ENCODE assay signal across 20 cellular contexts in the genomic region with DNA sequence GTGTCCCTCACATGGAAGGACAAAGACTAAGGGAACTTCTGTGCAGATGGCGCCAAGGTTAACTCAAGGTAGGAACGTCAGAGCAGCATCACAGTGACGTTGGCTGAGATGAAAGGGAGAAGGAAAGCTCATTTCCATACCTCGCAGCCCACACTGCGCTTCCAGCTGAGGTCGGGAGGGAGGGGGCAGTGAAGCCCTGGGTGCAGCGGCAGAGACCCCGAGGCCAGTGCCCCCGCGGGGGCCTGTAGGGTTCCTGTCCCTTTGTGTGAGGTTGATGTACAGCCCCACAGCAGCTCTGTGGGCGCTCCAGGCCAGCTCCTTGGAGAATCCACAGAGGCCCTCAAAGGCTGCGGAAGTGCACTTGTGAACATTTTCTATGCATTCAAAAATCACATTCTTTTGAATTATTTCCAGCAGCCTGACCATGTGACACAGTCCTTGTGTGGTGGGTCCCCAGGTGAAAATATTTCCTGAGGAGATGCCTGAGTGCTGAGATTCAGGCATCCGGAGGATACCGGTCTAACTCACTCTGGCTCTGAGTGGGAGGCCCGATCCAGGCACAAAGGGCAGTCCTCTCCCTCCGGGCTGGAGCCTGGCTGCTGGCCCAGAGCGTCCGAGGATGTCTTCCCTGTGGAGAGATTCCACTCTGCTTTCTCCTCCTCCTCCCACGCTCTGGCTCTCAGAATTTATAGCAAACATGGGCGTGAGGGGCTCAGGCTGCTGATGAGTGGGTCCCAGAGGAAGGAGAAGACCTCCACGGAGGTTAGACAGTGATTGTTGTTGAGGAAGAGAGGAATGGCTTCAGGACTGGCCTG.
A peak's percentile ranks its signal among the peaks of the same experiment; 100 is the strongest.
DNase-seq lines count a peak whose midpoint lies in the region; ATAC-seq and TF ChIP-seq lines count a peak whose summit lies in the region.
"Had no signal": no experiment of that assay in that cellular context is flagged by ENCODE, and none has a peak within 500 bp of the region (broad histone marks: within the 10 kb centered on the region; RNA-seq: fewer than 3 reads in every experiment).

No MANE protein-coding gene starts in this region.

- TF ChIP-seq CTCF in gastroesophageal sphincter (IDR thresholded peaks at IDR 0.05) (no peak), nephron (IDR thresholded peaks at IDR 0.05; ENCODE audit: unreplicated experiment in 3 of 3) (no peak), stomach (IDR thresholded peaks at IDR 0.05) (no peak), SK-N-SH (IDR thresholded peaks at IDR 0.05) (no peak)

- H3K79me2 ChIP-seq in SK-N-SH (ENCODE audit: insufficient read depth): no peaks in the 10 kb centered on the region

- TF ChIP-seq POLR2A in gastroesophageal sphincter (IDR thresholded peaks at IDR 0.05): no peak
- no peak for TF ChIP-seq POLR2A in stomach (IDR thresholded peaks at IDR 0.05)

- H3K36me3 ChIP-seq in H7 (replicated peaks; ENCODE audit: control insufficient read depth, insufficient read depth, low read length) (no peaks in the 10 kb centered on the region), gastroesophageal sphincter (no peaks in the 10 kb centered on the region), stomach (no peaks in the 10 kb centered on the region), SK-N-SH (replicated peaks in 1 of 2; ENCODE audit: control insufficient read depth in 1 of 2, insufficient read depth in 2 of 2, low read length in 1 of 2) (no peaks in the 10 kb centered on the region)
- H3K36me3 ChIP-seq: BLaER1, cardiac muscle cell had no signal

- H3K9me3 Mint-ChIP-seq in nephron: no peaks in the 10 kb centered on the region

- no peaks in the 10 kb centered on the region for H3F3A ChIP-seq in SK-N-SH (replicated peaks; ENCODE audit: insufficient read depth)

- POLR2A ChIA-PET in SK-N-SH (lab: Yijun Ruan, JAX): no interaction called here

- peaks cover 19% of the 10 kb centered on the region for H3K27me3 Mint-ChIP-seq in nephron (ENCODE audit: low read depth)

- no peaks in the 10 kb centered on the region for H3K36me3 Mint-ChIP-seq in nephron (ENCODE audit: low read depth)
- H3K36me3 Mint-ChIP-seq: stimulated activated naive B cell treated with anti-CD40 and anti-IgM and Interleukin-4, amounts not matched to agents 10 μg/mL and 1 μg/mL and 100 μg/mL, for 72 hours had no signal

- intact Hi-C loops in stomach (cut with DNase I; ENCODE audit: low total_unique reads): no loop called here

- no peak overlapping the region for H2AFZ ChIP-seq in SK-N-SH (ENCODE audit: low read depth)

- peak overlapping the region; percentile 80 to 92 (median 87) for H3K27ac Mint-ChIP-seq in nephron
- H3K27ac Mint-ChIP-seq: stimulated activated naive B cell treated with anti-CD40 and anti-IgM and Interleukin-4, amounts not matched to agents 10 μg/mL and 1 μg/mL and 100 μg/mL, for 72 hours had no signal

- H3K27me3 ChIP-seq in H7 (ENCODE audit: control insufficient read depth, insufficient read depth, low read length) (no peaks in the 10 kb centered on the region), gastroesophageal sphincter (no peaks in the 10 kb centered on the region), stomach (peaks cover 0 to 3% (median 0%) of the 10 kb centered on the region in 3 donors), SK-N-SH (ENCODE audit: insufficient read depth) (no peaks in the 10 kb centered on the region)
- H3K27me3 ChIP-seq: BLaER1, cardiac muscle cell had no signal

- peaks cover 0 to 30% (median 10%) of the 10 kb centered on the region in 3 donors for H3K4me1 ChIP-seq in gastroesophageal sphincter
- H3K4me1 ChIP-seq in stomach: peaks cover 0 to 7% (median 0%) of the 10 kb centered on the region in 4 donors
- H3K4me1 ChIP-seq in SK-N-SH (ENCODE audit: control insufficient read depth in 1 of 2, insufficient read depth in 2 of 2, low read depth in 1 of 2, low read length in 1 of 2): peaks cover 0 to 21% of the 10 kb centered on the region in 2 experiments; a peak in 1 of 4 replicates
- H3K4me1 ChIP-seq: A549, BLaER1 had no signal

- H3K4me1 Mint-ChIP-seq in nephron: peaks cover 21% of the 10 kb centered on the region

- peak overlapping the region; percentile 52 to 95 (median 90) for H3K27ac ChIP-seq in gastroesophageal sphincter
- peak overlapping the region in 4 of 5 donors; percentile 6 to 89 (median 66) for H3K27ac ChIP-seq in stomach
- H3K27ac ChIP-seq in SK-N-SH (ENCODE audit: low read depth in 2 of 2, low read length in 1 of 2): no peak overlapping the region; a peak in 1 of 4 replicates
- H3K27ac ChIP-seq: A549, BLaER1, cardiac muscle cell, epithelial cell of prostate had no signal

- no peak for TF ChIP-seq RAD21 in SK-N-SH (IDR thresholded peaks at IDR 0.05; ENCODE audit: low read length)

- CTCF ChIA-PET in SK-N-SH (lab: Yijun Ruan, JAX): no interaction called here

- no peaks in the 10 kb centered on the region for H4K20me1 ChIP-seq in SK-N-SH (ENCODE audit: insufficient read depth)
- H4K20me1 ChIP-seq: BLaER1 had no signal

- H3K4me3 ChIP-seq in H7 (ENCODE audit: insufficient read depth, low read depth, low read length) (no peak overlapping the region), gastroesophageal sphincter (peak overlapping the region in 1 of 2 donors; percentile 38), stomach (no peak overlapping the region), SK-N-SH (ENCODE audit: low read depth in 2 of 2, low read length in 1 of 2) (no peak overlapping the region)
- H3K4me3 ChIP-seq: A549, BLaER1, cardiac muscle cell had no signal

- H3K9me2 ChIP-seq in SK-N-SH: no peaks in the 10 kb centered on the region

- ATAC-seq in gastroesophageal sphincter (peak; percentile 55), GM18909 (IDR thresholded peaks at IDR 0.05; ENCODE audit: poor library complexity, unreplicated experiment) (no peak)
- ATAC-seq: stimulated activated naive B cell treated with anti-CD40 and anti-IgM and Interleukin-4, amounts not matched to agents 10 μg/mL and 1 μg/mL and 100 μg/mL, for 72 hours had no signal

- H3K9me3 ChIP-seq in gastroesophageal sphincter (no peaks in the 10 kb centered on the region), stomach (no peaks in the 10 kb centered on the region), SK-N-SH (no peaks in the 10 kb centered on the region)
- H3K9me3 ChIP-seq: A549, BLaER1 had no signal

- TF ChIP-seq EP300 in gastroesophageal sphincter (IDR thresholded peaks at IDR 0.05): no peak
- TF ChIP-seq EP300 in stomach (IDR thresholded peaks at IDR 0.05): peak; percentile 4
- no peak for TF ChIP-seq EP300 in SK-N-SH (IDR thresholded peaks at IDR 0.05; ENCODE audit: borderline replicate concordance in 1 of 2, low read depth in 1 of 2, low read length in 1 of 2)

- 52% methylated on average over 8 of the region's 21 CpGs; no CpG with 5 or more reads in 1 of the 2 donors for WGBS in gastroesophageal sphincter (ENCODE audit: low coverage in 1 of 2), 2 donors
- 56 to 65% (median 62%) methylated on average over 16 to 21 of the region's 21 CpGs for WGBS in stomach, 5 donors
- WGBS in SK-N-SH (ENCODE audit: low lambda C conversion rate): 57% methylated on average over 10 of the region's 21 CpGs

- no peak overlapping the region for H3K9ac ChIP-seq in SK-N-SH
- H3K9ac ChIP-seq: BLaER1 had no signal

- peak; percentile 30 for DNase-seq in H7
- DNase-seq in stomach: no peak
- no peak for DNase-seq in pons (ENCODE audit: low spot score)
- DNase-seq in SK-N-SH: no peak
- DNase-seq in MV-4-11 (lab: John Stamatoyannopoulos, UW): no peak
- DNase-seq: activated CD8-positive, alpha-beta memory T cell treated with anti-CD3 and anti-CD28 coated beads, Interleukin-2, amount 50 U/mL, for 48 hours; activated effector memory CD4-positive, alpha-beta T cell treated with anti-CD3 and anti-CD28 coated beads, Interleukin-2, amount 50 U/mL, for 16 hours; Calu3; EL; NCI-H1048; NCI-H2029 treated with DMSO at 0.1 percent for 48 hours; NCI-H510A treated with DMSO at 0.1 percent for 48 hours; stimulated activated naive B cell treated with anti-CD40 and anti-IgM and Interleukin-4, amounts not matched to agents 10 μg/mL and 1 μg/mL and 100 μg/mL, for 72 hours had no signal

- peak overlapping the region; percentile 26 to 33 (median 33) for H3K4me3 Mint-ChIP-seq in nephron
- H3K4me3 Mint-ChIP-seq: stimulated activated naive B cell treated with anti-CD40 and anti-IgM and Interleukin-4, amounts not matched to agents 10 μg/mL and 1 μg/mL and 100 μg/mL, for 72 hours had no signal

- no peak overlapping the region for H3K4me2 ChIP-seq in SK-N-SH
- H3K4me2 ChIP-seq: A549, BLaER1 had no signal

TF ChIP-seq in SK-N-SH, 30 proteins besides CTCF, POLR2A, EP300 and RAD21:
- TF ChIP-seq RCOR1 (IDR thresholded peaks at IDR 0.05; ENCODE audit: low read length) (no peak), CHD2 (IDR thresholded peaks at IDR 0.05; ENCODE audit: low read length, partially characterized antibody) (no peak), JUND (IDR thresholded peaks at IDR 0.05) (no peak), MEF2A (IDR thresholded peaks at IDR 0.05; ENCODE audit: borderline replicate concordance, low read depth) (no peak), RFX5 (IDR thresholded peaks at IDR 0.05; ENCODE audit: low read length) (no peak), SIN3A (IDR thresholded peaks at IDR 0.05; ENCODE audit: borderline replicate concordance, low read depth, low read length) (no peak), YY1 (IDR thresholded peaks at IDR 0.05; ENCODE audit: low read depth) (no peak), GATA2 (CRISPR knock-in tag; IDR thresholded peaks at IDR 0.05) (no peak), EZH2phosphoT487 (IDR thresholded peaks at IDR 0.05; ENCODE audit: borderline replicate concordance, low read depth) (no peak), TCF12 (IDR thresholded peaks at IDR 0.05) (no peak), RXRA (IDR thresholded peaks at IDR 0.05; ENCODE audit: borderline replicate concordance, low read depth) (no peak)

Comparison
In these comparisons a context has a peak if more than half of its experiments do, and no peak if none do; other contexts are left out.
1. H3K27ac ChIP-seq: peak in gastroesophageal sphincter (4 of 4) and stomach (4 of 5); none in SK-N-SH (0 of 2).